Comparison of ENCODE assay signal across 1 cellular context in genomic region chr22:21970800-21971617, GRCh38.
TF ChIP-seq lines count a peak whose summit lies in the region.

No MANE protein-coding gene starts in this region.

TF ChIP-seq in K562, 482 proteins besides CTCF, POLR2A, EP300 and RAD21 (continued from another document and continues in another):
- TF ChIP-seq RERE (CRISPR knock-in tag; IDR thresholded peaks at IDR 0.05; ENCODE audit: borderline replicate concordance) (no peak), ZNF764 (CRISPR knock-in tag; IDR thresholded peaks at IDR 0.05; ENCODE audit: low read depth) (0 out of 2 replicates have a peak, but pooled peaks have one; percentile 40), ZNF165 (CRISPR knock-in tag; IDR thresholded peaks at IDR 0.05; ENCODE audit: borderline replicate concordance) (peak; percentile 84; the same call in 1 of the 2 replicates), REST (CRISPR knock-in tag; IDR thresholded peaks at IDR 0.05; ENCODE audit: low read depth) (0 out of 2 replicates have a peak, but pooled peaks have one; percentile 24), HDAC8 (tag; IDR thresholded peaks at IDR 0.05) (no peak), SPI1 (IDR thresholded peaks at IDR 0.05; ENCODE audit: borderline replicate concordance, low read depth, low read length) (0 out of 2 replicates have a peak, but pooled peaks have one; percentile 6), NR2F6 (CRISPR knock-in tag; IDR thresholded peaks at IDR 0.05) (peak; percentile 79; the same call in 1 of the 2 replicates), ZBTB7A (IDR thresholded peaks at IDR 0.05; ENCODE audit: borderline replicate concordance, control insufficient read depth, low read depth, low read length) (peak; percentile 39; the same call in 1 of the 2 replicates), TCF15 (CRISPR knock-in tag; IDR thresholded peaks at IDR 0.05) (0 out of 2 replicates have a peak, but pooled peaks have one; percentile 31), ZNF57 (CRISPR knock-in tag; IDR thresholded peaks at IDR 0.05) (peak; percentile 76; the same call in 1 of the 2 replicates), IRF2 (CRISPR knock-in tag; IDR thresholded peaks at IDR 0.05) (peak; percentile 13; the same call in 1 of the 2 replicates), E2F3 (CRISPR knock-in tag; IDR thresholded peaks at IDR 0.05) (peak; percentile 52; the same call in 1 of the 2 replicates), CEBPZ (IDR thresholded peaks at IDR 0.05; ENCODE audit: borderline replicate concordance, low read depth, low read length) (0 out of 2 replicates have a peak, but pooled peaks have one; percentile 9), SREBF1 (IDR thresholded peaks at IDR 0.05; ENCODE audit: borderline replicate concordance, low read depth, low read length) (0 out of 2 replicates have a peak, but pooled peaks have one; percentile 26), ZNF583 (CRISPR knock-in tag; IDR thresholded peaks at IDR 0.05) (0 out of 2 replicates have a peak, but pooled peaks have one; percentile 48), POLR2B (IDR thresholded peaks at IDR 0.05; ENCODE audit: low read depth, partially characterized antibody) (peak; percentile 10), ZNF318 (IDR thresholded peaks at IDR 0.05; ENCODE audit: borderline replicate concordance in 1 of 2, low read depth in 1 of 2) (no peak), AFF1 (IDR thresholded peaks at IDR 0.05; ENCODE audit: low read depth in 1 of 2, partially characterized antibody in 2 of 2) (no peak), CHCHD3 (CRISPR knock-in tag; IDR thresholded peaks at IDR 0.05) (no peak)
